In the genomic region with DNA sequence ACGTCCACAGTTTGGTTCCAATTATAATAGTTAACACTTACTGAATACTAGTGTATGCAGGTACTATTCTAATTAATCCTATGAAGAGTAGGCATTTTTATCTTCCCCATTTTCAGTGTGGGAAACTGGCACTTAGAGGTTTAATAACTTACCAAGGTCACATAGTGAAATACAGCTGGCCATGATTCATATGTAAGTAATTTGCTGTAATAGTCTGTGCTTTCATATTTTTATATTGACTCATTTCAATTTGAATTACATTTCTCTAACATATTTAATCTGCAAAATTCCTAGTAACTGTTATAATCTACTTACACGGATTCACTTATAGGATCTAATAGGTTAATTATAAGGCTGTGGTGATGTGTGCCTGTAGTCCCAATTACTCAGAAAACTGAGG, we compare ENCODE assay signal across 2 cellular contexts.
TF ChIP-seq lines count a peak whose summit lies in the region.

No MANE protein-coding gene starts in this region.

TF ChIP-seq in IMR-90, 13 proteins besides CTCF, POLR2A, EP300 and RAD21:
- TF ChIP-seq FOS (IDR thresholded peaks at IDR 0.05; ENCODE audit: low read depth, low read length), result peak; percentile 76; the same call in 1 of the 2 replicates
- TF ChIP-seq, protein P1, sequence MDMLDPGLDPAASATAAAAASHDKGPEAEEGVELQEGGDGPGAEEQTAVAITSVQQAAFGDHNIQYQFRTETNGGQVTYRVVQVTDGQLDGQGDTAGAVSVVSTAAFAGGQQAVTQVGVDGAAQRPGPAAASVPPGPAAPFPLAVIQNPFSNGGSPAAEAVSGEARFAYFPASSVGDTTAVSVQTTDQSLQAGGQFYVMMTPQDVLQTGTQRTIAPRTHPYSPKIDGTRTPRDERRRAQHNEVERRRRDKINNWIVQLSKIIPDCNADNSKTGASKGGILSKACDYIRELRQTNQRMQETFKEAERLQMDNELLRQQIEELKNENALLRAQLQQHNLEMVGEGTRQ (IDR thresholded peaks at IDR 0.05; ENCODE audit: low read depth, low read length), result no peak

TF ChIP-seq in GM12878, 131 proteins besides CTCF, POLR2A, EP300 and RAD21:
- TF ChIP-seq, protein P2, sequence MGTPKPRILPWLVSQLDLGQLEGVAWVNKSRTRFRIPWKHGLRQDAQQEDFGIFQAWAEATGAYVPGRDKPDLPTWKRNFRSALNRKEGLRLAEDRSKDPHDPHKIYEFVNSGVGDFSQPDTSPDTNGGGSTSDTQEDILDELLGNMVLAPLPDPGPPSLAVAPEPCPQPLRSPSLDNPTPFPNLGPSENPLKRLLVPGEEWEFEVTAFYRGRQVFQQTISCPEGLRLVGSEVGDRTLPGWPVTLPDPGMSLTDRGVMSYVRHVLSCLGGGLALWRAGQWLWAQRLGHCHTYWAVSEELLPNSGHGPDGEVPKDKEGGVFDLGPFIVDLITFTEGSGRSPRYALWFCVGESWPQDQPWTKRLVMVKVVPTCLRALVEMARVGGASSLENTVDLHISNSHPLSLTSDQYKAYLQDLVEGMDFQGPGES (IDR thresholded peaks at IDR 0.05), result no peak
- TF ChIP-seq PML (IDR thresholded peaks at IDR 0.05; ENCODE audit: low read length), result 0 out of 2 replicates have a peak, but pooled peaks have one; percentile 11
TF ChIP-seq in GM12878: peak in this region for 1.
